In the genomic region with DNA sequence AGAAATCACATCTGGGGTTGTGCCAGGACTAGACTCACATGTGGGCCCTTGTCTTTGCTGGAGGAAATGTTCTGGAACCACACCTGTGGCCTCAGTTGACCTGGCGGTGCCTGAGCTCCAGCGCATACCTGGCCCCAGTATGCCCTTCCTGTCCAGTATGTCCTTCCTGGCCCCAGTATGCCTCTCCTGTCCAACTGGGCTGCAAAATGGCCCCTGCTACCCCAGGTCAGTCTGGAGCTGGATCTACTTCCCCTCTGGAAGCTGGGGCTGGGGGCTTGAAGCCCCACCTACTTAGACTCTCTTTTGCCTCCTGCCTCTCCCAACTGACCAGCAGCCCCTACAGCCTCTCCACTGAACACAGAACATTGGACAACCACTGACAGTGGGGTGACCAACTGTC, we compare ENCODE assay signal across 24 cellular contexts. TPM values are rescaled to one million over a fixed set of nuclear protein-coding genes. Genes with fewer than 3 reads are reported as not detected.
DNase-seq lines count a peak whose midpoint lies in the region; ATAC-seq and TF ChIP-seq lines count a peak whose summit lies in the region.
"Had no signal": no experiment of that assay in that cellular context is flagged by ENCODE, and none has a peak within 500 bp of the region (broad histone marks: within the 10 kb centered on the region; RNA-seq: fewer than 3 reads in every experiment).

No MANE protein-coding gene starts in this region.

- intact Hi-C loops in posterior vena cava (cut with DNase I) (no loop called here), upper lobe of right lung (cut with DNase I) (no loop called here), mucosa of descending colon (cut with DNase I, micrococcal nuclease) (no loop called here)

- peak; percentile 39 for DNase-seq in activated effector memory CD4-positive, alpha-beta T cell treated with anti-CD3 and anti-CD28 coated beads, Interleukin-2, amount 50 U/mL, for 16 hours
- DNase-seq in activated effector memory CD4-positive, alpha-beta T cell treated with Interleukin-2 at 50 U/mL for 16 hours = no peak
- no peak for DNase-seq in nephron progenitor cell
- DNase-seq in posterior vena cava (ENCODE audit: low spot score) = peak; percentile 64
- DNase-seq in upper lobe of right lung = peak; percentile 53
- no peak for DNase-seq in mucosa of descending colon
- DNase-seq in activated CD4-positive, CD25-positive, alpha-beta regulatory T cell (lab: John Stamatoyannopoulos, UW) = no peak
- DNase-seq in NCI-H510A (lab: John Stamatoyannopoulos, UW) = no peak
- DNase-seq: 8988T; ACHN; AML-193; BE2C; Calu3; CD4-positive, alpha-beta memory T cell; COR-L47; DMS53; DMS79 treated with DMSO at 0.1 percent for 48 hours; GF-D8; GOT3; HFFc6 had no signal

- no peaks in the 10 kb centered on the region for H3K4me1 ChIP-seq in upper lobe of right lung
- H3K4me1 ChIP-seq in mucosa of descending colon (ENCODE audit: low read depth) = no peaks in the 10 kb centered on the region
- H3K4me1 ChIP-seq: A549, BE2C, HAP-1 had no signal

- H3K9me3 ChIP-seq in upper lobe of right lung (no peaks in the 10 kb centered on the region), mucosa of descending colon (no peaks in the 10 kb centered on the region)
- H3K9me3 ChIP-seq: A549, BE2C, HAP-1 had no signal

- peaks cover 40% of the 10 kb centered on the region for H3K27me3 Mint-ChIP-seq in nephron progenitor cell (ENCODE audit: low read depth, poor library complexity)

- H3K36me3 ChIP-seq in upper lobe of right lung (no peaks in the 10 kb centered on the region), mucosa of descending colon (ENCODE audit: low read depth) (no peaks in the 10 kb centered on the region)
- H3K36me3 ChIP-seq: BE2C; BLaER1 treated with 17β-estradiol and CSF1 and Interleukin-3, amounts not matched to agents 10 nM and 100 nM; HAP-1 had no signal

- no peaks in the 10 kb centered on the region for H3K36me3 Mint-ChIP-seq in nephron progenitor cell (ENCODE audit: low read depth)
- H3K36me3 Mint-ChIP-seq: CD4-positive, alpha-beta memory T cell had no signal

- peaks cover 10% of the 10 kb centered on the region for H3K4me1 Mint-ChIP-seq in nephron progenitor cell
- H3K4me1 Mint-ChIP-seq: CD4-positive, alpha-beta memory T cell had no signal

- H3K4me3 Mint-ChIP-seq in nephron progenitor cell = no peak overlapping the region
- H3K4me3 Mint-ChIP-seq: CD4-positive, alpha-beta memory T cell; HFFc6 had no signal

- no peak overlapping the region for H3K27ac ChIP-seq in upper lobe of right lung
- H3K27ac ChIP-seq: A549; BLaER1 treated with 17β-estradiol and CSF1 and Interleukin-3, amounts not matched to agents 10 nM and 100 nM had no signal

- ATAC-seq in upper lobe of right lung (no peak), mucosa of descending colon (no peak)
- ATAC-seq: A549 had no signal

- TF ChIP-seq CTCF in nephron progenitor cell (IDR thresholded peaks at IDR 0.05) = no peak
- TF ChIP-seq CTCF in upper lobe of right lung (IDR thresholded peaks at IDR 0.05) = no peak
- no peak for TF ChIP-seq CTCF in mucosa of descending colon (IDR thresholded peaks at IDR 0.05)

- peak overlapping the region; percentile 42 for H3K27ac Mint-ChIP-seq in nephron progenitor cell
- H3K27ac Mint-ChIP-seq: CD4-positive, alpha-beta memory T cell; HFFc6 had no signal

- no peaks in the 10 kb centered on the region for H3K27me3 ChIP-seq in upper lobe of right lung
- H3K27me3 ChIP-seq: BE2C; BLaER1 treated with 17β-estradiol and CSF1 and Interleukin-3, amounts not matched to agents 10 nM and 100 nM had no signal

- no peaks in the 10 kb centered on the region for H3K9me3 Mint-ChIP-seq in nephron progenitor cell
- H3K9me3 Mint-ChIP-seq: CD4-positive, alpha-beta memory T cell; HFFc6 had no signal

- H3K4me3 ChIP-seq in upper lobe of right lung (no peak overlapping the region), mucosa of descending colon (no peak overlapping the region)
- H3K4me3 ChIP-seq: A549; BLaER1 treated with 17β-estradiol and CSF1 and Interleukin-3, amounts not matched to agents 10 nM and 100 nM; HAP-1 had no signal

RNA-seq across cellular contexts. Expression of gene RASGRF1, which starts 15.3 kb away (rescaled TPM):
- total RNA-seq in posterior vena cava (under 1 TPM; 0.09 to 0.10 TPM), upper lobe of right lung (105 TPM), mucosa of descending colon (under 1 TPM in 2 of 3 donors, not detected in 1; 0.22 to 0.35 TPM)
- total RNA-seq: CD4-positive, alpha-beta memory T cell; Daoy had no signal

Comparison
In these comparisons a context has a peak if more than half of its experiments do, and no peak if none do; other contexts are left out.
1. DNase-seq: peak in activated effector memory CD4-positive, alpha-beta T cell treated with anti-CD3 and anti-CD28 coated beads, Interleukin-2, amount 50 U/mL, for 16 hours (single experiment), posterior vena cava (single experiment) and upper lobe of right lung (single experiment); none in activated effector memory CD4-positive, alpha-beta T cell treated with Interleukin-2 at 50 U/mL for 16 hours (single experiment), nephron progenitor cell (single experiment), mucosa of descending colon (0 of 3), activated CD4-positive, CD25-positive, alpha-beta regulatory T cell (0 of 4) and NCI-H510A (single experiment).
2. RNA of gene RASGRF1, which starts 15.3 kb away (total RNA-seq): 105 TPM in upper lobe of right lung (single experiment); 0.22 to 0.35 TPM in mucosa of descending colon and 0.09 to 0.10 TPM in posterior vena cava; every median in the first group is over 10 times any median in the second.